In genomic region chr7:107661865-107662379, GRCh38 we compare ENCODE assay signal across 8 cellular contexts. TPM values are rescaled to one million over a fixed set of nuclear protein-coding genes. Genes with fewer than 3 reads are reported as not detected.
DNase-seq lines count a peak whose midpoint lies in the region; ATAC-seq and TF ChIP-seq lines count a peak whose summit lies in the region.

No MANE protein-coding gene starts in this region.

- H3K27me3 Mint-ChIP-seq in central memory CD8-positive, alpha-beta T cell: peaks cover 59% of the 10 kb centered on the region
- peaks cover 24 to 49% (median 41%) of the 10 kb centered on the region in 5 donors for H3K27me3 Mint-ChIP-seq in naive thymus-derived CD8-positive, alpha-beta T cell

- peaks cover 8% of the 10 kb centered on the region for H3K4me1 Mint-ChIP-seq in central memory CD8-positive, alpha-beta T cell
- peaks cover 8 to 28% (median 19%) of the 10 kb centered on the region in 4 donors for H3K4me1 Mint-ChIP-seq in naive thymus-derived CD8-positive, alpha-beta T cell

- H3K4me1 ChIP-seq in HUES6 (ENCODE audit: control insufficient read depth, insufficient read depth, low read length) (0 out of 2 replicates have a peak, but pooled peaks cover 5% of the 10 kb centered on the region), OCI-LY7 (ENCODE audit: insufficient read depth, low read length, poor library complexity, severe bottlenecking) (no peaks in the 10 kb centered on the region)

- peaks cover 16% of the 10 kb centered on the region for H3K27me3 ChIP-seq in BJ (ENCODE audit: control insufficient read depth, insufficient read depth, low read length)
- peaks cover 85% of the 10 kb centered on the region for H3K27me3 ChIP-seq in HUES6 (ENCODE audit: control insufficient read depth, insufficient read depth, low read length)

- TF ChIP-seq CTCF in BJ (IDR thresholded peaks at IDR 0.05; ENCODE audit: insufficient read depth, low read depth, low read length): no peak; the same call in 1 of the 2 replicates
- no peak for TF ChIP-seq CTCF in OCI-LY7 (conservative IDR thresholded peaks at IDR 0.05; ENCODE audit: low read length)

- POLR2A ChIA-PET in BJ (lab: Charles Lee): no interaction called here
- POLR2A ChIA-PET in naive thymus-derived CD8-positive, alpha-beta T cell (lab: Charles Lee): no interaction called here
- POLR2A ChIA-PET in OCI-LY7 (lab: Charles Lee): no interaction called here

- intact Hi-C loops in OCI-LY7 (cut with micrococcal nuclease; ENCODE audit: unreplicated experiment): no loop called here

- no peak overlapping the region for H2AFZ ChIP-seq in OCI-LY7 (ENCODE audit: low read length)

- H3K9me2 ChIP-seq in OCI-LY7 (ENCODE audit: insufficient read depth, low read length): no peaks in the 10 kb centered on the region

- H3K9me3 ChIP-seq in HUES6 (ENCODE audit: control insufficient read depth, insufficient read depth, low read depth, low read length): no peaks in the 10 kb centered on the region
- H3K9me3 ChIP-seq in OCI-LY7 (ENCODE audit: low read length): no peaks in the 10 kb centered on the region

- peak overlapping the region; percentile 54 for H3K4me3 ChIP-seq in BJ (ENCODE audit: low read depth, low read length)
- peak overlapping the region; percentile 59 for H3K4me3 ChIP-seq in HUES6 (ENCODE audit: low read depth, low read length)
- H3K4me3 ChIP-seq in OCI-LY7 (ENCODE audit: low read depth, low read length, poor library complexity, severe bottlenecking): no peak overlapping the region

- H3K79me2 ChIP-seq in OCI-LY7 (ENCODE audit: insufficient read depth, low read depth, low read length): no peaks in the 10 kb centered on the region

- no peak overlapping the region for H3K9ac ChIP-seq in HUES6 (ENCODE audit: low read length)

- no peaks in the 10 kb centered on the region for H3K36me3 ChIP-seq in BJ (ENCODE audit: control insufficient read depth, insufficient read depth, low read length)
- no peaks in the 10 kb centered on the region for H3K36me3 ChIP-seq in HUES6 (ENCODE audit: control insufficient read depth, insufficient read depth, low read length)
- no peaks in the 10 kb centered on the region for H3K36me3 ChIP-seq in OCI-LY7 (ENCODE audit: insufficient read depth, low read length)

- H3K27ac ChIP-seq in HUES6 (ENCODE audit: low read depth, low read length) (no peak overlapping the region), OCI-LY7 (ENCODE audit: low read depth, low read length, poor library complexity, severe bottlenecking) (no peak overlapping the region)

- H3K9me3 Mint-ChIP-seq in central memory CD8-positive, alpha-beta T cell: no peaks in the 10 kb centered on the region
- no peaks in the 10 kb centered on the region for H3K9me3 Mint-ChIP-seq in naive thymus-derived CD8-positive, alpha-beta T cell

- no TSS peak for BruUV-seq in OCI-LY7 (replicated peaks; lab: Mats Ljungman, UMichigan)

- DNase-seq in BJ (ENCODE audit: low read depth) (no peak), OCI-LY7 (ENCODE audit: low spot score) (no peak), NCI-H1436 (lab: John Stamatoyannopoulos, UW) (no peak)
- DNase-seq in central memory CD8-positive, alpha-beta T cell (ENCODE audit: low spot score in 2 of 2): no peak
- no peak for DNase-seq in naive thymus-derived CD8-positive, alpha-beta T cell
- DNase-seq in activated effector memory CD4-positive, alpha-beta T cell treated with Interleukin-2 at 50 U/mL for 16 hours: no peak

- CTCF ChIA-PET in BJ (lab: Yijun Ruan, JAX): interaction anchor here (1.0 to 1.1 kb wide), 3 partner anchors 10 to 58 kb away, joined by 3 to 4 read pairs (median 3); no protein-coding TSS in a partner anchor
- CTCF ChIA-PET in OCI-LY7 (lab: Charles Lee; ENCODE audit: unreplicated experiment): no interaction called here

- no peaks in the 10 kb centered on the region for H3K36me3 Mint-ChIP-seq in central memory CD8-positive, alpha-beta T cell (ENCODE audit: insufficient read depth)
- no peaks in the 10 kb centered on the region for H3K36me3 Mint-ChIP-seq in naive thymus-derived CD8-positive, alpha-beta T cell

- no peaks in the 10 kb centered on the region for H4K20me1 ChIP-seq in OCI-LY7 (ENCODE audit: insufficient read depth, low read length)

- no peak for ATAC-seq in central memory CD8-positive, alpha-beta T cell (replicated peaks; ENCODE audit: extremely low read depth, poor library complexity, severe bottlenecking)
- no peak for ATAC-seq in naive thymus-derived CD8-positive, alpha-beta T cell
- ATAC-seq in HG02678 (IDR thresholded peaks at IDR 0.05; ENCODE audit: unreplicated experiment): no peak

- peak overlapping the region; percentile 65 for H3K4me3 Mint-ChIP-seq in central memory CD8-positive, alpha-beta T cell
- peak overlapping the region; percentile 62 to 90 (median 77) for H3K4me3 Mint-ChIP-seq in naive thymus-derived CD8-positive, alpha-beta T cell

- no peak overlapping the region for H3K27ac Mint-ChIP-seq in central memory CD8-positive, alpha-beta T cell (ENCODE audit: low read depth)
- H3K27ac Mint-ChIP-seq in naive thymus-derived CD8-positive, alpha-beta T cell: no peak overlapping the region

- H3K4me2 ChIP-seq in OCI-LY7 (ENCODE audit: low read length): no peak overlapping the region

RNA-seq across cellular contexts. Expression of gene SLC26A4, which starts 1.3 kb away (rescaled TPM):
- 0.12 and 0.25 TPM in 2 replicates for polyA plus RNA-seq in BJ (2011; rRNA removed)
- 0.15 and 0.47 TPM in 2 replicates for polyA minus RNA-seq in BJ (2011; rRNA and poly(A)+ RNA removed)
- total RNA-seq in naive thymus-derived CD8-positive, alpha-beta T cell: under 1 TPM in 1 of 2 experiments, not detected in 1; 0.08 TPM
- polyA plus RNA-seq in naive thymus-derived CD8-positive, alpha-beta T cell: under 1 TPM in 1 of 3 donors, not detected in 2; 0.08 TPM
- total RNA-seq in OCI-LY7 (2014; rRNA removed; shearing (Covaris generic)): 0.26 TPM in 1 of 2 replicates, not detected in the other
- 0.27 TPM in 1 of 2 replicates, not detected in the other for total RNA-seq in OCI-LY7 (2022)
